Comparison of ENCODE assay signal across 1 cellular context in the genomic region with DNA sequence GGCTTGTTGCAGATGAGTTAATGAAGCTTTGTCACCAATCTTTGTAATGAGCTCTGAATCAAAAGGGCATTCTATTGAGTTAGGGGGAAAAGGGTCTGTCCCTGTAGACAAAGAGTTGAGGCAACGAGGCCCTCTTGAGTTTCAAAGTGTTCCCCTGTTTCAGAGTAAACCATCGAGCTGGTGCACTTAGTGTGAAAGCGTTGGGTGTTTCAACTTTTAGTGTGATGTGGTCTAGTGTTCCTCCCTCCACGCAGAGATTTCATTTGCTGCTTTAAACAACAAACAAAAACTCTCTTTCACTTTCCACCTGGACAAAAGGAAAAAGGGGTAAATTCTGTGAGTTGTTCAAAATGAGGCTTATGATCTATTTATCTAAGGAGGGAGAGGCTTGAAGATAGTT.
TF ChIP-seq lines count a peak whose summit lies in the region.

No MANE protein-coding gene starts in this region.

TF ChIP-seq in GM12878, 131 proteins besides CTCF, POLR2A, EP300 and RAD21:
- TF ChIP-seq, protein P1, sequence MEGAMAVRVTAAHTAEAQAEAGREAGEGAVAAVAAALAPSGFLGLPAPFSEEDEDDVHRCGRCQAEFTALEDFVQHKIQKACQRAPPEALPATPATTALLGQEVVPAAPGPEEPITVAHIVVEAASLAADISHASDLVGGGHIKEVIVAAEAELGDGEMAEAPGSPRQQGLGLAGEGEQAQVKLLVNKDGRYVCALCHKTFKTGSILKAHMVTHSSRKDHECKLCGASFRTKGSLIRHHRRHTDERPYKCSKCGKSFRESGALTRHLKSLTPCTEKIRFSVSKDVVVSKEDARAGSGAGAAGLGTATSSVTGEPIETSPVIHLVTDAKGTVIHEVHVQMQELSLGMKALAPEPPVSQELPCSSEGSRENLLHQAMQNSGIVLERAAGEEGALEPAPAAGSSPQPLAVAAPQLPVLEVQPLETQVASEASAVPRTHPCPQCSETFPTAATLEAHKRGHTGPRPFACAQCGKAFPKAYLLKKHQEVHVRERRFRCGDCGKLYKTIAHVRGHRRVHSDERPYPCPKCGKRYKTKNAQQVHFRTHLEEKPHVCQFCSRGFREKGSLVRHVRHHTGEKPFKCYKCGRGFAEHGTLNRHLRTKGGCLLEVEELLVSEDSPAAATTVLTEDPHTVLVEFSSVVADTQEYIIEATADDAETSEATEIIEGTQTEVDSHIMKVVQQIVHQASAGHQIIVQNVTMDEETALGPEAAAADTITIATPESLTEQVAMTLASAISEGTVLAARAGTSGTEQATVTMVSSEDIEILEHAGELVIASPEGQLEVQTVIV (IDR thresholded peaks at IDR 0.05; ENCODE audit: borderline replicate concordance, partially characterized antibody) = no peak
- TF ChIP-seq KAT2A (conservative IDR thresholded peaks at IDR 0.05; ENCODE audit: control insufficient read depth, low read depth, low read length) (no peak), BHLHE40 (IDR thresholded peaks at IDR 0.05; ENCODE audit: borderline replicate concordance in 1 of 2, low read depth in 2 of 2, low read length in 1 of 2) (no peak), CBX5 (IDR thresholded peaks at IDR 0.05; ENCODE audit: low read depth) (no peak), SUZ12 (IDR thresholded peaks at IDR 0.05; ENCODE audit: unreplicated experiment) (no peak)
